In genomic region chr14:20143911-20144310, GRCh38 we compare ENCODE assay signal across 32 cellular contexts. TPM values are rescaled to one million over a fixed set of nuclear protein-coding genes. Genes with fewer than 3 reads are reported as not detected.
A peak's percentile ranks its signal among the peaks of the same experiment; 100 is the strongest.
DNase-seq lines count a peak whose midpoint lies in the region; ATAC-seq, FAIRE-seq and TF ChIP-seq lines count a peak whose summit lies in the region.
"Had no signal": no experiment of that assay in that cellular context is flagged by ENCODE, and none has a peak within 500 bp of the region (broad histone marks: within the 10 kb centered on the region; RNA-seq: fewer than 3 reads in every experiment).

No MANE protein-coding gene starts in this region.

- H3K27me3 Mint-ChIP-seq in activated CD8-positive, alpha-beta memory T cell treated with anti-CD3 and anti-CD28 coated beads, Interleukin-2, amount 10 ng/mL, durations not matched to agents 7 days and 5 days, result peaks cover 15% of the 10 kb centered on the region

- TF ChIP-seq POLR2A in HepG2 (IDR thresholded peaks at IDR 0.05; ENCODE audit: insufficient read depth in 1 of 2, low read depth in 2 of 2, low read length in 2 of 2) (no peak), right lobe of liver (IDR thresholded peaks at IDR 0.05) (no peak)

- H3K9me3 Mint-ChIP-seq in activated CD8-positive, alpha-beta memory T cell treated with anti-CD3 and anti-CD28 coated beads, Interleukin-2, amount 10 ng/mL, durations not matched to agents 7 days and 5 days (ENCODE audit: low read depth), result no peaks in the 10 kb centered on the region
- H3K9me3 Mint-ChIP-seq: activated CD4-positive, alpha-beta T cell treated with anti-CD3 and anti-CD28 coated beads, Interleukin-2, amount 10 ng/mL, durations not matched to agents 7 days and 5 days; central memory CD8-positive, alpha-beta T cell had no signal

- no peak for TF ChIP-seq RAD21 in HepG2 (CRISPR knock-in tag; IDR thresholded peaks at IDR 0.05)

- TF ChIP-seq CTCF in HepG2 (CRISPR knock-in tag; IDR thresholded peaks at IDR 0.05) (peak; percentile 49), right lobe of liver (IDR thresholded peaks at IDR 0.05) (no peak)

- H3K9ac ChIP-seq in HepG2 (ENCODE audit: insufficient read depth, low read depth, low read length), result no peak overlapping the region

- no peaks in the 10 kb centered on the region for H3K9me3 ChIP-seq in HepG2 (ENCODE audit: low read length)
- H3K9me3 ChIP-seq in right lobe of liver, result no peaks in the 10 kb centered on the region
- H3K9me3 ChIP-seq: prostate gland, SJCRH30, thoracic aorta, vagina had no signal

- H3K36me3 ChIP-seq in HepG2 (replicated peaks in 1 of 2; ENCODE audit: control insufficient read depth in 1 of 2, insufficient read depth in 2 of 2, low read length in 2 of 2), result no peaks in the 10 kb centered on the region
- no peaks in the 10 kb centered on the region for H3K36me3 ChIP-seq in right lobe of liver
- H3K36me3 ChIP-seq: left ventricle myocardium inferior, prostate gland, SJCRH30, thoracic aorta, vagina had no signal

- H3K4me1 ChIP-seq in HepG2 (ENCODE audit: insufficient read depth, low read length) (no peaks in the 10 kb centered on the region), right lobe of liver (no peaks in the 10 kb centered on the region)
- H3K4me1 ChIP-seq: left ventricle myocardium inferior, prostate gland, SJCRH30, vagina had no signal

- no peak overlapping the region for H3K4me3 ChIP-seq in HepG2 (replicated peaks in 1 of 3; ENCODE audit: insufficient read depth in 1 of 3, low read depth in 2 of 3, low read length in 3 of 3)
- no peak overlapping the region for H3K4me3 ChIP-seq in right lobe of liver
- H3K4me3 ChIP-seq: left ventricle myocardium inferior, prostate gland, SJCRH30, thoracic aorta, vagina had no signal

- ATAC-seq in HepG2 (peak; percentile 88), right lobe of liver (no peak), GM19351 (IDR thresholded peaks at IDR 0.05; ENCODE audit: unreplicated experiment) (no peak), GM18867 (IDR thresholded peaks at IDR 0.05; ENCODE audit: unreplicated experiment) (no peak), GM21447 (IDR thresholded peaks at IDR 0.05; ENCODE audit: unreplicated experiment) (no peak)
- ATAC-seq in activated CD8-positive, alpha-beta memory T cell treated with anti-CD3 and anti-CD28 coated beads, Interleukin-2, amount 10 ng/mL, durations not matched to agents 7 days and 5 days, result no peak
- ATAC-seq: stimulated activated naive CD8-positive, alpha-beta T cell treated with anti-CD3 and anti-CD28 coated beads, Interleukin-15, Interleukin-2, amounts not matched to agents 100 U/mL and 50 U/mL, for 24 hours; T-helper 17 cell had no signal

- H3K27me3 ChIP-seq in HepG2 (ENCODE audit: control insufficient read depth in 1 of 2, insufficient read depth in 2 of 2, low read length in 2 of 2) (no peaks in the 10 kb centered on the region), right lobe of liver (no peaks in the 10 kb centered on the region)
- H3K27me3 ChIP-seq: vagina had no signal

- peak; percentile 21 for DNase-seq in HepG2 (ENCODE audit: low spot score)
- no peak for DNase-seq in right lobe of liver
- DNase-seq in KBM-7, result peak; percentile 11
- DNase-seq in SK-MEL-5 (ENCODE audit: low read depth, low spot score), result peak; percentile 48
- DNase-seq in activated CD8-positive, alpha-beta memory T cell treated with anti-CD3 and anti-CD28 coated beads, Interleukin-2, amount 10 ng/mL, durations not matched to agents 7 days and 5 days, result no peak
- DNase-seq: activated CD4-positive, alpha-beta T cell treated with anti-CD3 and anti-CD28 coated beads, Interleukin-2, amount 10 ng/mL, durations not matched to agents 7 days and 5 days; activated CD8-positive, alpha-beta memory T cell treated with anti-CD3 and anti-CD28 coated beads, Interleukin-2, amount 50 U/mL, for 4 hours; GF-D8; H7; left ventricle myocardium inferior; MM.1S; naive B cell; NCI-H2227 treated with DMSO at 0.1 percent for 48 hours; stimulated activated CD4-positive, alpha-beta T cell treated with anti-CD3 and anti-CD28 coated beads, Interleukin-15, amount 100 ng/mL, for 24 hours; stimulated activated naive CD8-positive, alpha-beta T cell treated with anti-CD3 and anti-CD28 coated beads, Interleukin-15, Interleukin-2, amounts not matched to agents 100 U/mL and 50 U/mL, for 24 hours; T-helper 17 cell had no signal

- H3K27ac ChIP-seq in HepG2 (ENCODE audit: extremely low read length, insufficient read depth, low read length) (no peak overlapping the region), right lobe of liver (no peak overlapping the region)
- H3K27ac ChIP-seq: left ventricle myocardium inferior, prostate gland, SJCRH30, thoracic aorta, vagina, VCaP had no signal

- H2AFZ ChIP-seq in HepG2 (ENCODE audit: low read length), result no peak overlapping the region

- no peak for TF ChIP-seq EP300 in HepG2 (IDR thresholded peaks at IDR 0.05; ENCODE audit: low read depth in 2 of 2, low read length in 2 of 2)
- TF ChIP-seq EP300 in HepG2 (CRISPR knock-in tag; IDR thresholded peaks at IDR 0.05; ENCODE audit: borderline replicate concordance), result no peak

- POLR2A ChIA-PET in HepG2 (lab: Yijun Ruan, JAX), result no interaction called here

- H3K4me2 ChIP-seq in HepG2 (ENCODE audit: low read depth, low read length), result no peak overlapping the region

- H3K4me3 Mint-ChIP-seq in activated CD8-positive, alpha-beta memory T cell treated with anti-CD3 and anti-CD28 coated beads, Interleukin-2, amount 10 ng/mL, durations not matched to agents 7 days and 5 days, result no peak overlapping the region
- H3K4me3 Mint-ChIP-seq: activated CD4-positive, alpha-beta T cell treated with anti-CD3 and anti-CD28 coated beads, Interleukin-2, amount 10 ng/mL, durations not matched to agents 7 days and 5 days; activated naive CD8-positive, alpha-beta T cell; CD14-positive monocyte; central memory CD8-positive, alpha-beta T cell; naive B cell; T-helper 17 cell had no signal

- H3K27ac Mint-ChIP-seq in activated CD8-positive, alpha-beta memory T cell treated with anti-CD3 and anti-CD28 coated beads, Interleukin-2, amount 10 ng/mL, durations not matched to agents 7 days and 5 days, result no peak overlapping the region
- H3K27ac Mint-ChIP-seq: activated CD4-positive, alpha-beta T cell treated with anti-CD3 and anti-CD28 coated beads, Interleukin-2, amount 10 ng/mL, durations not matched to agents 7 days and 5 days; activated naive CD8-positive, alpha-beta T cell; CD14-positive monocyte; naive B cell; T-helper 17 cell had no signal

- no peaks in the 10 kb centered on the region for H3K4me1 Mint-ChIP-seq in activated CD8-positive, alpha-beta memory T cell treated with anti-CD3 and anti-CD28 coated beads, Interleukin-2, amount 10 ng/mL, durations not matched to agents 7 days and 5 days
- H3K4me1 Mint-ChIP-seq: activated CD4-positive, alpha-beta T cell treated with anti-CD3 and anti-CD28 coated beads, Interleukin-2, amount 10 ng/mL, durations not matched to agents 7 days and 5 days; naive B cell had no signal

- WGBS in HepG2 (ENCODE audit: low lambda C conversion rate), result 0% methylated on average over 7 of the region's 7 CpGs
- WGBS in right lobe of liver (ENCODE audit: insufficient coverage, low coverage, low lambda C conversion rate, missing lambda C conversion rate), result 33% methylated on average over 5 of the region's 7 CpGs

- BruUV-seq in HepG2 (replicated peaks; lab: Mats Ljungman, UMichigan), result no TSS peak

- no peaks in the 10 kb centered on the region for H3K79me2 ChIP-seq in HepG2 (ENCODE audit: insufficient read depth, low read length)

- H4K20me1 ChIP-seq in HepG2 (ENCODE audit: insufficient read depth, low read length), result no peaks in the 10 kb centered on the region

- intact Hi-C loops in HepG2 (cut with micrococcal nuclease; ENCODE audit: unreplicated experiment) (no loop called here), right lobe of liver (cut with DNase I) (no loop called here)

- FAIRE-seq in HepG2 (lab: Jason Lieb, UNC), result peak; percentile 59
- FAIRE-seq: D721Med, GM12891, islet of Langerhans had no signal

- in situ Hi-C loops in HepG2 (cut with HindIII; ENCODE audit: extremely low pct_ligation_motif_present, low pct_unique_long_range_greater_than_20kb), result no loop called here
- in situ Hi-C loops in KBM-7 (cut with MboI; ENCODE audit: low pct_unique_long_range_greater_than_20kb, low sequenced_read_pairs), result no loop called here
- in situ Hi-C loops in SK-MEL-5 (cut with HindIII; ENCODE audit: low pct_unique_long_range_greater_than_20kb, low sequenced_read_pairs), result no loop called here

- CTCF ChIA-PET in HepG2 (lab: Yijun Ruan, JAX; ENCODE audit: low intra/inter-chr PET ratio, low total read pairs), result no interaction called here
- CTCF ChIA-PET in activated CD8-positive, alpha-beta memory T cell treated with anti-CD3 and anti-CD28 coated beads, Interleukin-2, amount 10 ng/mL, durations not matched to agents 7 days and 5 days (lab: Charles Lee), result no interaction called here

- H3K36me3 Mint-ChIP-seq in activated CD8-positive, alpha-beta memory T cell treated with anti-CD3 and anti-CD28 coated beads, Interleukin-2, amount 10 ng/mL, durations not matched to agents 7 days and 5 days, result no peaks in the 10 kb centered on the region
- H3K36me3 Mint-ChIP-seq: activated naive CD8-positive, alpha-beta T cell; CD14-positive monocyte; naive B cell had no signal

RNA-seq across cellular contexts. Expression of gene OR4N5, which starts 5.3 kb away (rescaled TPM):
- total RNA-seq in HepG2 (2016; rRNA removed; fragmentation: Illumina TruSeq; extraction: Trizol) (not detected in 2 replicates), right lobe of liver (not detected)
- total RNA-seq in HepG2 (2016; cell fraction: cytosol; rRNA removed; fragmentation: Illumina TruSeq; extraction: Trizol; ENCODE audit: low read depth), result not detected in 2 replicates
- not detected in 2 replicates for total RNA-seq in HepG2 (2016; cell fraction: insoluble cytoplasmic fraction; rRNA removed; fragmentation: Illumina TruSeq; extraction: Trizol)
- total RNA-seq in HepG2 (2016; cell fraction: membrane; rRNA removed; fragmentation: Illumina TruSeq; extraction: Trizol), result not detected in 2 replicates
- not detected in 2 replicates for total RNA-seq in HepG2 (2016; cell fraction: nucleus; rRNA removed; fragmentation: Illumina TruSeq; extraction: Trizol)
- polyA plus RNA-seq in HepG2 (2011; rRNA removed), result not detected in 2 replicates
- polyA plus RNA-seq in HepG2 (2011; cell fraction: cytosol; rRNA removed), result not detected in 2 replicates
- not detected in 2 replicates for polyA plus RNA-seq in HepG2 (2011; cell fraction: nucleus; rRNA removed)
- polyA plus RNA-seq in HepG2 (2012), result not detected in 2 replicates
- polyA plus RNA-seq in HepG2 (2016; cell fraction: cytosol; fragmentation: Illumina TruSeq; extraction: Trizol; ENCODE audit: low read depth), result not detected in 2 replicates
- polyA plus RNA-seq in HepG2 (2016; cell fraction: insoluble cytoplasmic fraction; fragmentation: Illumina TruSeq; extraction: Trizol; ENCODE audit: low read depth), result not detected in 2 replicates
- not detected in 2 replicates for polyA plus RNA-seq in HepG2 (2016; cell fraction: membrane; fragmentation: Illumina TruSeq; extraction: Trizol; ENCODE audit: low read depth)
- not detected in 2 replicates for polyA plus RNA-seq in HepG2 (2016; cell fraction: nucleus; fragmentation: Illumina TruSeq; extraction: Trizol; ENCODE audit: insufficient read depth, low read depth)
- polyA minus RNA-seq in HepG2 (2011; rRNA and poly(A)+ RNA removed; ENCODE audit: low replicate concordance), result not detected in 2 replicates
- polyA minus RNA-seq in HepG2 (2011; cell fraction: cytosol; rRNA and poly(A)+ RNA removed), result not detected in 2 replicates
- polyA minus RNA-seq in HepG2 (2011; cell fraction: nucleus; rRNA and poly(A)+ RNA removed), result not detected in 2 replicates
- not detected in 2 replicates for total RNA-seq in SK-MEL-5 (2014; rRNA removed; shearing (Covaris generic))
- not detected in 2 replicates for polyA plus RNA-seq in SK-MEL-5 (2015; cell fraction: cytosol; rRNA removed)
- not detected in 2 replicates for polyA plus RNA-seq in SK-MEL-5 (2015; cell fraction: nucleus; rRNA removed)
- not detected for total RNA-seq in activated CD8-positive, alpha-beta memory T cell treated with anti-CD3 and anti-CD28 coated beads, Interleukin-2, amount 10 ng/mL, durations not matched to agents 7 days and 5 days
- total RNA-seq: activated CD4-positive, alpha-beta T cell treated with anti-CD3 and anti-CD28 coated beads, Interleukin-2, amount 10 ng/mL, durations not matched to agents 7 days and 5 days; dermis microvascular lymphatic vessel endothelial cell; H7; left ventricle myocardium inferior; mesenteric fat pad; prostate gland; SJCRH30; T-helper 17 cell; thoracic aorta; vagina had no signal
- polyA plus RNA-seq: CD14-positive monocyte had no signal

RNA-seq across cellular contexts. Expression of gene OR4K17, which starts 33.4 kb away (rescaled TPM):
- total RNA-seq in HepG2 (2016; rRNA removed; fragmentation: Illumina TruSeq; extraction: Trizol) (not detected in 2 replicates), right lobe of liver (not detected)
- not detected in 2 replicates for total RNA-seq in HepG2 (2016; cell fraction: cytosol; rRNA removed; fragmentation: Illumina TruSeq; extraction: Trizol; ENCODE audit: low read depth)
- total RNA-seq in HepG2 (2016; cell fraction: insoluble cytoplasmic fraction; rRNA removed; fragmentation: Illumina TruSeq; extraction: Trizol), result not detected in 2 replicates
- total RNA-seq in HepG2 (2016; cell fraction: membrane; rRNA removed; fragmentation: Illumina TruSeq; extraction: Trizol), result not detected in 2 replicates
- total RNA-seq in HepG2 (2016; cell fraction: nucleus; rRNA removed; fragmentation: Illumina TruSeq; extraction: Trizol), result not detected in 2 replicates
- not detected in 2 replicates for polyA plus RNA-seq in HepG2 (2011; rRNA removed)
- not detected in 2 replicates for polyA plus RNA-seq in HepG2 (2011; cell fraction: cytosol; rRNA removed)
- polyA plus RNA-seq in HepG2 (2011; cell fraction: nucleus; rRNA removed), result not detected in 2 replicates
- polyA plus RNA-seq in HepG2 (2012), result not detected in 2 replicates
- not detected in 2 replicates for polyA plus RNA-seq in HepG2 (2016; cell fraction: cytosol; fragmentation: Illumina TruSeq; extraction: Trizol; ENCODE audit: low read depth)
- not detected in 2 replicates for polyA plus RNA-seq in HepG2 (2016; cell fraction: insoluble cytoplasmic fraction; fragmentation: Illumina TruSeq; extraction: Trizol; ENCODE audit: low read depth)
- polyA plus RNA-seq in HepG2 (2016; cell fraction: membrane; fragmentation: Illumina TruSeq; extraction: Trizol; ENCODE audit: low read depth), result not detected in 2 replicates
- polyA plus RNA-seq in HepG2 (2016; cell fraction: nucleus; fragmentation: Illumina TruSeq; extraction: Trizol; ENCODE audit: insufficient read depth, low read depth), result not detected in 2 replicates
- polyA minus RNA-seq in HepG2 (2011; rRNA and poly(A)+ RNA removed; ENCODE audit: low replicate concordance), result not detected in 2 replicates
- polyA minus RNA-seq in HepG2 (2011; cell fraction: cytosol; rRNA and poly(A)+ RNA removed), result not detected in 2 replicates
- not detected in 2 replicates for polyA minus RNA-seq in HepG2 (2011; cell fraction: nucleus; rRNA and poly(A)+ RNA removed)
- total RNA-seq in SK-MEL-5 (2014; rRNA removed; shearing (Covaris generic)), result not detected in 2 replicates
- not detected in 2 replicates for polyA plus RNA-seq in SK-MEL-5 (2015; cell fraction: cytosol; rRNA removed)
- polyA plus RNA-seq in SK-MEL-5 (2015; cell fraction: nucleus; rRNA removed), result not detected in 2 replicates
- total RNA-seq in activated CD8-positive, alpha-beta memory T cell treated with anti-CD3 and anti-CD28 coated beads, Interleukin-2, amount 10 ng/mL, durations not matched to agents 7 days and 5 days, result not detected
- total RNA-seq: activated CD4-positive, alpha-beta T cell treated with anti-CD3 and anti-CD28 coated beads, Interleukin-2, amount 10 ng/mL, durations not matched to agents 7 days and 5 days; dermis microvascular lymphatic vessel endothelial cell; H7; left ventricle myocardium inferior; mesenteric fat pad; prostate gland; T-helper 17 cell; thoracic aorta; vagina had no signal
- polyA plus RNA-seq: CD14-positive monocyte had no signal

RNA-seq across cellular contexts. Expression of gene OR11G2, which starts 46.8 kb away (rescaled TPM):
- total RNA-seq in HepG2 (2016; rRNA removed; fragmentation: Illumina TruSeq; extraction: Trizol) (not detected in 2 replicates), right lobe of liver (not detected)
- total RNA-seq in HepG2 (2016; cell fraction: cytosol; rRNA removed; fragmentation: Illumina TruSeq; extraction: Trizol; ENCODE audit: low read depth), result not detected in 2 replicates
- not detected in 2 replicates for total RNA-seq in HepG2 (2016; cell fraction: insoluble cytoplasmic fraction; rRNA removed; fragmentation: Illumina TruSeq; extraction: Trizol)
- total RNA-seq in HepG2 (2016; cell fraction: membrane; rRNA removed; fragmentation: Illumina TruSeq; extraction: Trizol), result not detected in 2 replicates
- total RNA-seq in HepG2 (2016; cell fraction: nucleus; rRNA removed; fragmentation: Illumina TruSeq; extraction: Trizol), result not detected in 2 replicates
- polyA plus RNA-seq in HepG2 (2011; rRNA removed), result not detected in 2 replicates
- not detected in 2 replicates for polyA plus RNA-seq in HepG2 (2011; cell fraction: cytosol; rRNA removed)
- not detected in 2 replicates for polyA plus RNA-seq in HepG2 (2011; cell fraction: nucleus; rRNA removed)
- not detected in 2 replicates for polyA plus RNA-seq in HepG2 (2012)
- polyA plus RNA-seq in HepG2 (2016; cell fraction: cytosol; fragmentation: Illumina TruSeq; extraction: Trizol; ENCODE audit: low read depth), result not detected in 2 replicates
- polyA plus RNA-seq in HepG2 (2016; cell fraction: insoluble cytoplasmic fraction; fragmentation: Illumina TruSeq; extraction: Trizol; ENCODE audit: low read depth), result not detected in 2 replicates
- polyA plus RNA-seq in HepG2 (2016; cell fraction: membrane; fragmentation: Illumina TruSeq; extraction: Trizol; ENCODE audit: low read depth), result not detected in 2 replicates
- polyA plus RNA-seq in HepG2 (2016; cell fraction: nucleus; fragmentation: Illumina TruSeq; extraction: Trizol; ENCODE audit: insufficient read depth, low read depth), result not detected in 2 replicates
- polyA minus RNA-seq in HepG2 (2011; rRNA and poly(A)+ RNA removed; ENCODE audit: low replicate concordance), result not detected in 2 replicates
- polyA minus RNA-seq in HepG2 (2011; cell fraction: cytosol; rRNA and poly(A)+ RNA removed), result not detected in 2 replicates
- polyA minus RNA-seq in HepG2 (2011; cell fraction: nucleus; rRNA and poly(A)+ RNA removed), result not detected in 2 replicates
- not detected in 2 replicates for total RNA-seq in SK-MEL-5 (2014; rRNA removed; shearing (Covaris generic))
- not detected in 2 replicates for polyA plus RNA-seq in SK-MEL-5 (2015; cell fraction: cytosol; rRNA removed)
- not detected in 2 replicates for polyA plus RNA-seq in SK-MEL-5 (2015; cell fraction: nucleus; rRNA removed)
- total RNA-seq in activated CD8-positive, alpha-beta memory T cell treated with anti-CD3 and anti-CD28 coated beads, Interleukin-2, amount 10 ng/mL, durations not matched to agents 7 days and 5 days, result not detected
- total RNA-seq: activated CD4-positive, alpha-beta T cell treated with anti-CD3 and anti-CD28 coated beads, Interleukin-2, amount 10 ng/mL, durations not matched to agents 7 days and 5 days; dermis microvascular lymphatic vessel endothelial cell; H7; left ventricle myocardium inferior; mesenteric fat pad; prostate gland; SJCRH30; T-helper 17 cell; thoracic aorta; vagina had no signal
- polyA plus RNA-seq: CD14-positive monocyte had no signal

Comparison
In these comparisons a context has a peak if more than half of its experiments do, and no peak if none do; other contexts are left out.
1. DNase-seq: peak in HepG2 (single experiment), KBM-7 (single experiment) and SK-MEL-5 (single experiment); none in right lobe of liver (0 of 3) and activated CD8-positive, alpha-beta memory T cell treated with anti-CD3 and anti-CD28 coated beads, Interleukin-2, amount 10 ng/mL, durations not matched to agents 7 days and 5 days (single experiment).